ENCODE assay signal across 8 cellular contexts in genomic region chr11:32164836-32165235, GRCh38.
"Had no signal": no experiment of that assay in that cellular context is flagged by ENCODE, and none has a peak within 500 bp of the region (broad histone marks: within the 10 kb centered on the region; RNA-seq: fewer than 3 reads in every experiment).

No MANE protein-coding gene starts in this region.

- H3K4me3 ChIP-seq: K562 had no signal

- H3K27ac Mint-ChIP-seq: IgD-negative memory B cell had no signal

- DNase-seq: IMR-90, KBM-7, KG1 had no signal

- H3K27ac ChIP-seq: HL-60, KMS-11 had no signal

- H3K9me3 Mint-ChIP-seq: IgD-negative memory B cell had no signal

- H3K4me2 ChIP-seq: KMS-11 had no signal

- ATAC-seq: HepG2, K562 had no signal

- H3K4me1 Mint-ChIP-seq: IgD-negative memory B cell had no signal

- H3K4me3 Mint-ChIP-seq: IgD-negative memory B cell had no signal

- H3K36me3 Mint-ChIP-seq: IgD-negative memory B cell had no signal

- H3K9ac ChIP-seq: KMS-11 had no signal
